ENCODE assay signal across 31 cellular contexts in the genomic region with DNA sequence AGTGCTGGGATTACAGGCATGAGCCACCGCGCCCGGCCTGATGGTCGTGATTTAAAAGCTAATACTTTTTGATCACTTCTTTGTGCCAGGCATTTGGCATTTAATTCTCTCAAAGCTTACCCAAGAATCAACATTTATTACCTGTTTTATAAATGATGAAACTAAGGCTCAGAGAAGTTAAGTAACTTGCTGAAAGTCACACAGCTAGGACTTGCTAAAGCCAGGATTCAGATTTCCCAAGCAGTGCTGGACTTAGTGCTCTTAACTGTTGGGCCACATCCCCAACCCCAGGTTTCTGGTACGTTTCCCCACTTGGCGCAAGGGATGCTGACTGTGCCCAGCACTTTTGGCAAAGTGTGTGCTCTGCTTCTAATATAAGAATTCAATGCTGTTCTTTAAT. TPM values are rescaled to one million over a fixed set of nuclear protein-coding genes. Genes with fewer than 3 reads are reported as not detected.
"Had no signal": no experiment of that assay in that cellular context is flagged by ENCODE, and none has a peak within 500 bp of the region (broad histone marks: within the 10 kb centered on the region; RNA-seq: fewer than 3 reads in every experiment).

No MANE protein-coding gene starts in this region.

- H3K4me1 ChIP-seq: parathyroid adenoma, psoas muscle, spleen, suprapubic skin, testis, tibial artery, transverse colon, upper lobe of right lung, uterus had no signal

- H3K36me3 ChIP-seq: neutrophil, ovary, spleen, suprapubic skin, tibial artery, transverse colon, upper lobe of right lung, uterus had no signal

- H3K27me3 ChIP-seq: neutrophil, ovary, spleen, suprapubic skin, testis, tibial artery, transverse colon, upper lobe of right lung, uterus had no signal

- H2AFZ ChIP-seq: parathyroid adenoma had no signal

- H3K4me2 ChIP-seq: smooth muscle cell had no signal

- DNase-seq: naive thymus-derived CD8-positive, alpha-beta T cell; nephron progenitor cell; nucleus accumbens; ovary; posterior cingulate gyrus; psoas muscle; right cardiac atrium; spleen; stimulated activated CD4-positive, alpha-beta T cell treated with anti-CD3 and anti-CD28 coated beads, Interleukin-12 subunit alpha, Interleukin-12 subunit beta, amount 100 ng/mL, for 4 hours; stimulated activated CD4-positive, alpha-beta T cell treated with anti-CD3 and anti-CD28 coated beads, Interleukin-1b, Interleukin-23, amount 100 ng/mL, for 48 hours; stimulated activated CD4-positive, alpha-beta T cell treated with anti-CD3 and anti-CD28 coated beads, Interleukin-4, amount 100 ng/mL, for 1 hour; stimulated activated CD4-positive, alpha-beta T cell treated with anti-CD3 and anti-CD28 coated beads, Interleukin-4, amount 100 ng/mL, for 4 hours; stimulated activated CD8-positive, alpha-beta memory T cell treated with anti-CD3 and anti-CD28 coated beads, Interleukin-4, amount 100 ng/mL, for 48 hours; stimulated activated naive CD4-positive, alpha-beta T cell; stimulated activated naive CD8-positive, alpha-beta T cell treated with anti-CD3 and anti-CD28 coated beads, Interleukin-15, amount 100 ng/mL, for 72 hours; stimulated activated naive CD8-positive, alpha-beta T cell treated with anti-CD3 and anti-CD28 coated beads, Interleukin-15, Interleukin-2, amounts not matched to agents 100 U/mL and 50 U/mL, for 24 hours; substantia nigra; testis; tibial artery; transverse colon; upper lobe of right lung; uterus had no signal

- ATAC-seq: naive thymus-derived CD8-positive, alpha-beta T cell; natural killer cell treated with Interleukin-12 subunit alpha and Interleukin-12 subunit beta and Interleukin-15 and Interleukin-18, amount 100 ng/mL, for 72 hours; psoas muscle; right cardiac atrium; sciatic nerve; stimulated activated memory B cell treated with anti-CD40 and anti-IgM and Interleukin-4, amounts not matched to agents 10 μg/mL and 1 μg/mL and 100 μg/mL, for 72 hours; stimulated activated naive CD8-positive, alpha-beta T cell treated with anti-CD3 and anti-CD28 coated beads, Interleukin-15, amount 100 ng/mL, for 72 hours; stimulated activated naive CD8-positive, alpha-beta T cell treated with anti-CD3 and anti-CD28 coated beads, Interleukin-15, Interleukin-2, amounts not matched to agents 100 U/mL and 50 U/mL, for 24 hours; upper lobe of right lung had no signal

- H3K9ac ChIP-seq: parathyroid adenoma had no signal

- H3K9me3 ChIP-seq: neutrophil, ovary, psoas muscle, spleen, suprapubic skin, testis, tibial artery, transverse colon, upper lobe of right lung, uterus had no signal

- H3K79me2 ChIP-seq: parathyroid adenoma had no signal

- H3K4me3 ChIP-seq: ovary, psoas muscle, skin epidermis, smooth muscle cell, spleen, suprapubic skin, testis, tibial artery, transverse colon, upper lobe of right lung, uterus had no signal

- H3K27ac ChIP-seq: neutrophil, ovary, parathyroid adenoma, psoas muscle, skin epidermis, spleen, suprapubic skin, testis, tibial artery, transverse colon, upper lobe of right lung, uterus had no signal

RNA-seq across cellular contexts. Expression of a gene that starts 10.5 kb away (rescaled TPM):
- total RNA-seq: neural crest cell, right cardiac atrium, sciatic nerve, smooth muscle cell had no signal
- polyA plus RNA-seq: naive thymus-derived CD8-positive, alpha-beta T cell; right cardiac atrium; smooth muscle cell had no signal
